11 cellular contexts compared by ENCODE assay signal in the genomic region with DNA sequence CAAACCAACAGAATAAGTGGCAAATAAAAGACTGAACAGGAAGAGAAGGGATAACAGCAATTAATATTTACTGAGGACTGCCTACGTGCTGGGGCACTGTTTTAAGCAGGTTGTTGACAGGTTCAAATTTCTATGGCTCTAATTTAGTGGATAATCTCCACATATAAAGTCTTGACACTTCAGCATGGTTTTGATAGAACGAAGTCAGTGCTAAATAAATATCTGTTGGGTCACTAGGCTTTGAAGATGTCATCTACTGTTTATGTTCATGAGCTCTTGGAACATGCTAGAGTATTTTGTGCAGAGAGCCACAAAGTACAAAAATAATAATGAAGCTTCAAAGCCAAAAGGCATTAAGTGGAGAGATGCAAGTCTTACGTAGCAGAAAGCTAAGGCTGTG.
A peak's percentile ranks its signal among the peaks of the same experiment; 100 is the strongest.
DNase-seq lines count a peak whose midpoint lies in the region; ATAC-seq and TF ChIP-seq lines count a peak whose summit lies in the region.
"Had no signal": no experiment of that assay in that cellular context is flagged by ENCODE, and none has a peak within 500 bp of the region (broad histone marks: within the 10 kb centered on the region; RNA-seq: fewer than 3 reads in every experiment).

No MANE protein-coding gene starts in this region.

- no peak overlapping the region for H3K9ac ChIP-seq in OCI-LY1 (ENCODE audit: low read length)
- peak overlapping the region in 1 of 3 donors; percentile 43 for H3K9ac ChIP-seq in skeletal muscle tissue (ENCODE audit: low read depth in 1 of 3, low read length in 3 of 3)
- H3K9ac ChIP-seq in mesenchymal stem cell (ENCODE audit: low read length) = no peak overlapping the region
- H3K9ac ChIP-seq: GM23248 had no signal

- H3K79me1 ChIP-seq in mesenchymal stem cell (replicated peaks; ENCODE audit: low read length, poor library complexity, severe bottlenecking) = no peaks in the 10 kb centered on the region

- H3K27me3 Mint-ChIP-seq in activated CD8-positive, alpha-beta T cell treated with anti-CD3 and anti-CD28 coated beads, Interleukin-2, amount 10 ng/mL, durations not matched to agents 7 days and 5 days (ENCODE audit: low read depth) = no peaks in the 10 kb centered on the region
- H3K27me3 Mint-ChIP-seq in activated CD8-positive, alpha-beta T cell treated with anti-CD3 and anti-CD28 coated beads for 36 hours = no peaks in the 10 kb centered on the region
- H3K27me3 Mint-ChIP-seq in CD4-positive, alpha-beta T cell = no peaks in the 10 kb centered on the region

- no peak overlapping the region for H3K27ac ChIP-seq in CD4-positive, alpha-beta T cell (ENCODE audit: low read depth, low read length)
- no peak overlapping the region for H3K27ac ChIP-seq in OCI-LY1 (ENCODE audit: low read depth, low read length, poor library complexity, severe bottlenecking)
- peak overlapping the region; percentile 28 for H3K27ac ChIP-seq in skeletal muscle tissue (ENCODE audit: low read depth, low read length)
- no peak overlapping the region for H3K27ac ChIP-seq in thyroid gland
- no peak overlapping the region for H3K27ac ChIP-seq in mesenchymal stem cell (ENCODE audit: low read length, poor library complexity, severe bottlenecking)
- H3K27ac ChIP-seq: GM23248 had no signal

- H3K23ac ChIP-seq in mesenchymal stem cell (ENCODE audit: low read length in 2 of 2) = no peak overlapping the region

- peaks cover 9% of the 10 kb centered on the region for H3K36me3 Mint-ChIP-seq in activated CD8-positive, alpha-beta T cell treated with anti-CD3 and anti-CD28 coated beads, Interleukin-2, amount 10 ng/mL, durations not matched to agents 7 days and 5 days (ENCODE audit: low read depth)
- H3K36me3 Mint-ChIP-seq in activated CD8-positive, alpha-beta T cell treated with anti-CD3 and anti-CD28 coated beads for 36 hours (ENCODE audit: low read depth) = peaks cover 5% of the 10 kb centered on the region
- peaks cover 31% of the 10 kb centered on the region for H3K36me3 Mint-ChIP-seq in CD4-positive, alpha-beta T cell (ENCODE audit: low read depth)

- no peak overlapping the region for H3K4me3 Mint-ChIP-seq in activated CD8-positive, alpha-beta T cell treated with anti-CD3 and anti-CD28 coated beads, Interleukin-2, amount 10 ng/mL, durations not matched to agents 7 days and 5 days
- H3K4me3 Mint-ChIP-seq in activated CD8-positive, alpha-beta T cell treated with anti-CD3 and anti-CD28 coated beads for 36 hours = no peak overlapping the region
- no peak overlapping the region for H3K4me3 Mint-ChIP-seq in CD4-positive, alpha-beta T cell
- H3K4me3 Mint-ChIP-seq: CD14-positive monocyte had no signal

- no peaks in the 10 kb centered on the region for H3K9me3 Mint-ChIP-seq in activated CD8-positive, alpha-beta T cell treated with anti-CD3 and anti-CD28 coated beads, Interleukin-2, amount 10 ng/mL, durations not matched to agents 7 days and 5 days (ENCODE audit: insufficient read depth)
- no peaks in the 10 kb centered on the region for H3K9me3 Mint-ChIP-seq in activated CD8-positive, alpha-beta T cell treated with anti-CD3 and anti-CD28 coated beads for 36 hours
- H3K9me3 Mint-ChIP-seq in CD4-positive, alpha-beta T cell = no peaks in the 10 kb centered on the region

- no peak for ATAC-seq in activated CD8-positive, alpha-beta T cell treated with anti-CD3 and anti-CD28 coated beads, Interleukin-2, amount 10 ng/mL, durations not matched to agents 7 days and 5 days
- ATAC-seq in activated CD8-positive, alpha-beta T cell treated with anti-CD3 and anti-CD28 coated beads for 36 hours = no peak
- ATAC-seq in CD4-positive, alpha-beta T cell (ENCODE audit: poor library complexity) = no peak

- POLR2A ChIA-PET in activated CD8-positive, alpha-beta T cell treated with anti-CD3 and anti-CD28 coated beads, Interleukin-2, amount 10 ng/mL, durations not matched to agents 7 days and 5 days (lab: Charles Lee) = no interaction called here
- POLR2A ChIA-PET in activated CD8-positive, alpha-beta T cell treated with anti-CD3 and anti-CD28 coated beads for 36 hours (lab: Charles Lee) = interaction anchor here (1.1 kb wide), 1 partner anchor 10 kb away, joined by 5 read pairs; no protein-coding TSS in a partner anchor
- POLR2A ChIA-PET in CD4-positive, alpha-beta T cell (lab: Charles Lee) = no interaction called here

- H2AK5ac ChIP-seq in mesenchymal stem cell (ENCODE audit: low read length, severe bottlenecking) = no peak overlapping the region

- no peak overlapping the region for H3K4ac ChIP-seq in mesenchymal stem cell (ENCODE audit: low read depth in 1 of 2, low read length in 2 of 2)

- H4K91ac ChIP-seq in mesenchymal stem cell (ENCODE audit: low read length) = no peak overlapping the region

- DNase-seq in activated CD8-positive, alpha-beta T cell treated with anti-CD3 and anti-CD28 coated beads, Interleukin-2, amount 10 ng/mL, durations not matched to agents 7 days and 5 days = no peak
- no peak for DNase-seq in activated CD8-positive, alpha-beta T cell treated with anti-CD3 and anti-CD28 coated beads for 36 hours
- DNase-seq in CD4-positive, alpha-beta T cell = no peak
- DNase-seq in thyroid gland = no peak
- DNase-seq in mesenchymal stem cell = no peak
- DNase-seq: DMS53, GF-D8, GM23248 had no signal

- WGBS in thyroid gland, 2 donors = 30 to 45% methylated on average over 3 of the region's 3 CpGs
- 74% methylated on average over 3 of the region's 3 CpGs for WGBS in mesenchymal stem cell

- TF ChIP-seq CTCF in activated CD8-positive, alpha-beta T cell treated with anti-CD3 and anti-CD28 coated beads for 36 hours (IDR thresholded peaks at IDR 0.05) = no peak
- no peak for TF ChIP-seq CTCF in CD4-positive, alpha-beta T cell (IDR thresholded peaks at IDR 0.05)
- TF ChIP-seq CTCF in OCI-LY1 (IDR thresholded peaks at IDR 0.05; ENCODE audit: low read length) = no peak
- no peak for TF ChIP-seq CTCF in thyroid gland (IDR thresholded peaks at IDR 0.05)

- no peak overlapping the region for H2BK15ac ChIP-seq in mesenchymal stem cell (ENCODE audit: low read depth, poor library complexity, severe bottlenecking)

- H3K18ac ChIP-seq in mesenchymal stem cell (ENCODE audit: low read depth in 1 of 2, low read length in 2 of 2) = no peak overlapping the region

- peaks cover 10% of the 10 kb centered on the region for H3K4me1 Mint-ChIP-seq in activated CD8-positive, alpha-beta T cell treated with anti-CD3 and anti-CD28 coated beads, Interleukin-2, amount 10 ng/mL, durations not matched to agents 7 days and 5 days (ENCODE audit: low read depth)
- peaks cover 10% of the 10 kb centered on the region for H3K4me1 Mint-ChIP-seq in activated CD8-positive, alpha-beta T cell treated with anti-CD3 and anti-CD28 coated beads for 36 hours (ENCODE audit: low read depth)
- peaks cover 50% of the 10 kb centered on the region for H3K4me1 Mint-ChIP-seq in CD4-positive, alpha-beta T cell (ENCODE audit: low read depth)

- H2BK5ac ChIP-seq in mesenchymal stem cell (ENCODE audit: low read depth, low read length, poor library complexity, severe bottlenecking) = no peak overlapping the region

- H3K27me3 ChIP-seq in CD4-positive, alpha-beta T cell (ENCODE audit: control insufficient read depth, insufficient read depth, low read length) = no peaks in the 10 kb centered on the region
- no peaks in the 10 kb centered on the region for H3K27me3 ChIP-seq in OCI-LY1 (ENCODE audit: insufficient read depth, low read length)
- no peaks in the 10 kb centered on the region for H3K27me3 ChIP-seq in skeletal muscle tissue (ENCODE audit: control insufficient read depth in 3 of 3, insufficient read depth in 3 of 3, low read length in 3 of 3)
- no peaks in the 10 kb centered on the region for H3K27me3 ChIP-seq in thyroid gland
- H3K27me3 ChIP-seq in mesenchymal stem cell (ENCODE audit: control insufficient read depth in 1 of 2, insufficient read depth in 1 of 2, low read length in 2 of 2) = no peaks in the 10 kb centered on the region

- H3K4me3 ChIP-seq in OCI-LY1 (ENCODE audit: low read depth, low read length, poor library complexity, severe bottlenecking) (no peak overlapping the region), skeletal muscle tissue (ENCODE audit: low read length in 3 of 3) (no peak overlapping the region), thyroid gland (replicated peaks in 1 of 3) (no peak overlapping the region), mesenchymal stem cell (ENCODE audit: insufficient read depth in 1 of 2, low read depth in 1 of 2, low read length in 2 of 2) (no peak overlapping the region)
- H3K4me3 ChIP-seq: GM23248 had no signal

- H4K20me1 ChIP-seq in OCI-LY1 (ENCODE audit: insufficient read depth, low read length) = no peaks in the 10 kb centered on the region

- H3K4me1 ChIP-seq in OCI-LY1 (ENCODE audit: insufficient read depth, low read length, severe bottlenecking) (peaks cover 36% of the 10 kb centered on the region), skeletal muscle tissue (ENCODE audit: control insufficient read depth in 3 of 3, insufficient read depth in 3 of 3, low read length in 3 of 3) (peaks cover 0 to 18% (median 0%) of the 10 kb centered on the region in 3 donors), thyroid gland (peaks cover 0 to 11% of the 10 kb centered on the region in 2 donors), mesenchymal stem cell (ENCODE audit: control insufficient read depth, insufficient read depth, low read depth, low read length) (no peaks in the 10 kb centered on the region)

- H2BK120ac ChIP-seq in mesenchymal stem cell (ENCODE audit: low read depth, low read length) = no peak overlapping the region

- no peaks in the 10 kb centered on the region for H3K9me3 ChIP-seq in CD4-positive, alpha-beta T cell (ENCODE audit: control insufficient read depth, low read length)
- H3K9me3 ChIP-seq in OCI-LY1 (ENCODE audit: low read length) (no peaks in the 10 kb centered on the region), skeletal muscle tissue (ENCODE audit: control insufficient read depth in 3 of 3, low read length in 3 of 3) (no peaks in the 10 kb centered on the region), thyroid gland (no peaks in the 10 kb centered on the region), mesenchymal stem cell (ENCODE audit: control insufficient read depth, low read length) (no peaks in the 10 kb centered on the region)

- H4K8ac ChIP-seq in mesenchymal stem cell (ENCODE audit: low read length) = no peak overlapping the region

- H3K9me2 ChIP-seq in OCI-LY1 (ENCODE audit: low read depth, low read length) = no peaks in the 10 kb centered on the region

- H3K79me2 ChIP-seq in OCI-LY1 (ENCODE audit: insufficient read depth, low read length) = 0 out of 2 replicates have a peak, but pooled peaks cover 10% of the 10 kb centered on the region

- no peak for TF ChIP-seq POLR2A in thyroid gland (IDR thresholded peaks at IDR 0.05)

- peak overlapping the region; percentile 51 for H3K27ac Mint-ChIP-seq in activated CD8-positive, alpha-beta T cell treated with anti-CD3 and anti-CD28 coated beads, Interleukin-2, amount 10 ng/mL, durations not matched to agents 7 days and 5 days
- no peak overlapping the region for H3K27ac Mint-ChIP-seq in activated CD8-positive, alpha-beta T cell treated with anti-CD3 and anti-CD28 coated beads for 36 hours
- peak overlapping the region; percentile 5 for H3K27ac Mint-ChIP-seq in CD4-positive, alpha-beta T cell
- H3K27ac Mint-ChIP-seq: CD14-positive monocyte had no signal

- intact Hi-C loops in activated CD8-positive, alpha-beta T cell treated with anti-CD3 and anti-CD28 coated beads for 36 hours (cut with micrococcal nuclease) = no loop called here
- intact Hi-C loops in CD4-positive, alpha-beta T cell (cut with DNase I, micrococcal nuclease) = no loop called here
- intact Hi-C loops in thyroid gland (cut with DNase I) = no loop called here

- H2AFZ ChIP-seq in OCI-LY1 (ENCODE audit: low read length) (no peak overlapping the region), mesenchymal stem cell (ENCODE audit: low read depth, low read length) (no peak overlapping the region)
- H2AFZ ChIP-seq: GM23248 had no signal

- H3K4me2 ChIP-seq in OCI-LY1 (ENCODE audit: low read length) (peak overlapping the region; percentile 4; the same call in 1 of the 2 replicates), mesenchymal stem cell (ENCODE audit: low read length, poor library complexity, severe bottlenecking) (no peak overlapping the region)

- no peak overlapping the region for H2BK12ac ChIP-seq in mesenchymal stem cell (ENCODE audit: low read length in 2 of 2)

- no peaks in the 10 kb centered on the region for H3F3A ChIP-seq in OCI-LY1 (ENCODE audit: insufficient read depth, low read length)

- CTCF ChIA-PET in activated CD8-positive, alpha-beta T cell treated with anti-CD3 and anti-CD28 coated beads, Interleukin-2, amount 10 ng/mL, durations not matched to agents 7 days and 5 days (lab: Charles Lee) = interaction anchor here (1.9 kb wide), 1 partner anchor 37 kb away, joined by 4 read pairs; no protein-coding TSS in a partner anchor
- CTCF ChIA-PET in activated CD8-positive, alpha-beta T cell treated with anti-CD3 and anti-CD28 coated beads for 36 hours (lab: Charles Lee) = interaction anchor here (3.0 kb wide), 1 partner anchor 37 kb away, joined by 7 read pairs; no protein-coding TSS in a partner anchor
- CTCF ChIA-PET in CD4-positive, alpha-beta T cell (lab: Charles Lee) = interaction anchor here (1.2 to 1.3 kb wide), 2 partner anchors 10 to 12 kb away, joined by 3 to 4 read pairs; no protein-coding TSS in a partner anchor

- H3K36me3 ChIP-seq in OCI-LY1 (ENCODE audit: insufficient read depth, low read length) (no peaks in the 10 kb centered on the region; the same call in 1 of the 2 replicates), skeletal muscle tissue (ENCODE audit: control insufficient read depth in 3 of 3, insufficient read depth in 3 of 3, low read length in 3 of 3) (no peaks in the 10 kb centered on the region), thyroid gland (no peaks in the 10 kb centered on the region), mesenchymal stem cell (ENCODE audit: control insufficient read depth in 1 of 2, insufficient read depth in 2 of 2, low read depth in 1 of 2, low read length in 2 of 2) (no peaks in the 10 kb centered on the region)

- H3K14ac ChIP-seq in mesenchymal stem cell (ENCODE audit: low read length in 2 of 2) = no peak overlapping the region
